9 cellular contexts compared by ENCODE assay signal in the genomic region with DNA sequence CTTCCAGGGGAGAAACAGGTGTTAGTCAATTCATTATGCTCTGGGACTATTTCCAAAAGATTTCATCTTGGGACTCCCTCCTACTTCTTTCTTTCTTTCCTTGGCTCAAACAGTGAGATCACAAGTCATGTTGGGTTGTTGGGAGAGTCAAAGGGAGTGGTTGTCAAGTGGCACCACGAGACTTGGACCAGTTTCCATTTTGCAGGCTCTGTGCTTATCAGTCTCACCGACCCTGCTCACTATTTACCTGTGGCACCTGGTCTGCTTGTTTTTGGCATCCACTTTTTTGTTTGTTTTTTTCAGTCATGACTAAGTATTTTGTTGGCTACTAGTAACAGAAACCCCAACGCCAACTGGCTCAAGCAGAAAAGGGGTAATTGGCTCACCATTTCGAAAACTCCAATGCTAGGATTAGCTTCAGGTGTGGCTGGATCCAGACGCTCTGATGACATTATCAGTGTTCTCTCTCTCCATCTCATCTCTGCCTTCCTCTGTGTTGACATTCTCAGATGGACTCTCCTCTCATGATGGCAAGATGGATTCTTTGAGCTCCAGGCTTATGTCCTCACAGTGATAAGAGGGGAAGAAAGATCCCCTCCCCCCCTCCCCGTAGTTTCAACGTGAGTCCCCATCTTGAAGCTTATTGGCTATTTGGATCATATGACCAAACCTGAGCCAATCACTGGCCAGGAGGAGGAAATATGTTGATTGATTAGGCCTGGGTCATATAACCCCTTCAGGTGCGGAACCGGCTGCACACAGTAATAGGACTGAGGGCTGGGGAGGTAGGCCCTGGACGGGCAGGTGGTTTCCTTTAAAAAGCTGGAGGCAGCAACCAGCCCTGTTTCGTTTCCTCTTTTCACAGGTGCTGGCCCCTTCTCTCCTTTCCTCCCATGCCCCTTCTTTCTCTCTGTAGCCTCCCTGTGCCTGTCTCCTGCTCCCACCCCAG. TPM values are rescaled to one million over a fixed set of nuclear protein-coding genes. Genes with fewer than 3 reads are reported as not detected.
DNase-seq lines count a peak whose midpoint lies in the region; ATAC-seq, FAIRE-seq and TF ChIP-seq lines count a peak whose summit lies in the region.
"Had no signal": no experiment of that assay in that cellular context is flagged by ENCODE, and none has a peak within 500 bp of the region (broad histone marks: within the 10 kb centered on the region; RNA-seq: fewer than 3 reads in every experiment).

No MANE protein-coding gene starts in this region.

- H3K4me3 ChIP-seq in RWPE2 (ENCODE audit: severe bottlenecking) (no peak overlapping the region), small intestine (ENCODE audit: low read depth in 1 of 2, low read length in 2 of 2) (no peak overlapping the region)

- H3K27ac Mint-ChIP-seq in activated T-helper 17 cell treated with anti-CD3 and anti-CD28 coated beads, Interleukin-2, amount 50 U/mL, for 72 hours: no peak overlapping the region
- H3K27ac Mint-ChIP-seq: T-helper 2 cell treated with Interferon-gamma antibody and Interleukin-4, amounts not matched to agents 5 μg/mL and 100 μg/mL, for 36 hours had no signal

- H3K27me3 Mint-ChIP-seq in activated T-helper 17 cell treated with anti-CD3 and anti-CD28 coated beads, Interleukin-2, amount 50 U/mL, for 72 hours: peaks cover 5% of the 10 kb centered on the region

- WGBS in small intestine, 3 donors: 65 to 71% (median 68%) methylated on average over 11 of the region's 11 CpGs

- DNase-seq in GM12891 (ENCODE audit: insufficient read length, low spot score) (peak; percentile 75), RWPE2 (ENCODE audit: low spot score) (no peak), mucosa of gallbladder (ENCODE audit: low spot score) (no peak), hypothalamus (lab: John Stamatoyannopoulos, UW) (no peak), small intestine (no peak)

- no peaks in the 10 kb centered on the region for H3K36me3 ChIP-seq in RWPE2 (ENCODE audit: low read depth)
- H3K36me3 ChIP-seq in small intestine (ENCODE audit: control insufficient read depth in 2 of 2, insufficient read depth in 2 of 2, low read length in 2 of 2): no peaks in the 10 kb centered on the region

- H3K27ac ChIP-seq in RWPE2 (ENCODE audit: poor library complexity, severe bottlenecking) (peak overlapping the region; percentile 61), small intestine (ENCODE audit: low read depth in 1 of 2, low read length in 1 of 2) (no peak overlapping the region)

- H3K9me3 ChIP-seq in RWPE2 (ENCODE audit: severe bottlenecking) (no peaks in the 10 kb centered on the region), small intestine (ENCODE audit: control insufficient read depth, low read depth) (no peaks in the 10 kb centered on the region)

- H3K36me3 Mint-ChIP-seq in activated T-helper 17 cell treated with anti-CD3 and anti-CD28 coated beads, Interleukin-2, amount 50 U/mL, for 72 hours (ENCODE audit: low read depth): no peaks in the 10 kb centered on the region

- TF ChIP-seq POLR2A in GM12891 (IDR thresholded peaks at IDR 0.05; ENCODE audit: low read depth, low read length): no peak

- H3K4me1 Mint-ChIP-seq in activated T-helper 17 cell treated with anti-CD3 and anti-CD28 coated beads, Interleukin-2, amount 50 U/mL, for 72 hours: no peaks in the 10 kb centered on the region

- peaks cover 10% of the 10 kb centered on the region for H3K4me1 ChIP-seq in RWPE2 (ENCODE audit: insufficient read depth, poor library complexity, severe bottlenecking)
- H3K4me1 ChIP-seq in small intestine (ENCODE audit: control insufficient read depth in 2 of 2, insufficient read depth in 1 of 2, low read depth in 1 of 2, low read length in 1 of 2): no peaks in the 10 kb centered on the region

- H3K9me3 Mint-ChIP-seq in activated T-helper 17 cell treated with anti-CD3 and anti-CD28 coated beads, Interleukin-2, amount 50 U/mL, for 72 hours: no peaks in the 10 kb centered on the region
- H3K9me3 Mint-ChIP-seq: T-helper 2 cell treated with Interferon-gamma antibody and Interleukin-4, amounts not matched to agents 5 μg/mL and 100 μg/mL, for 36 hours had no signal

- FAIRE-seq in GM12891 (lab: Jason Lieb, UNC): peak; percentile 97
- FAIRE-seq in small intestine (lab: Jason Lieb, UNC): no peak

- no peak overlapping the region for H3K4me3 Mint-ChIP-seq in activated T-helper 17 cell treated with anti-CD3 and anti-CD28 coated beads, Interleukin-2, amount 50 U/mL, for 72 hours
- H3K4me3 Mint-ChIP-seq: T-helper 2 cell treated with Interferon-gamma antibody and Interleukin-4, amounts not matched to agents 5 μg/mL and 100 μg/mL, for 36 hours had no signal

- ATAC-seq in GM19452 (IDR thresholded peaks at IDR 0.05; ENCODE audit: unreplicated experiment) (peak; percentile 97), HG03066 (IDR thresholded peaks at IDR 0.05; ENCODE audit: low read depth, unreplicated experiment) (peak; percentile 96), RWPE2 (ENCODE audit: low read depth) (no peak)
- ATAC-seq in activated T-helper 17 cell treated with anti-CD3 and anti-CD28 coated beads, Interleukin-2, amount 50 U/mL, for 72 hours (replicated peaks): no peak

- TF ChIP-seq CTCF in RWPE2 (IDR thresholded peaks at IDR 0.05; ENCODE audit: poor library complexity, severe bottlenecking): no peak

- H3K27me3 ChIP-seq in RWPE2 (ENCODE audit: insufficient read depth, poor library complexity, severe bottlenecking) (no peaks in the 10 kb centered on the region), small intestine (ENCODE audit: control insufficient read depth in 2 of 2, insufficient read depth in 2 of 2, low read length in 2 of 2) (no peaks in the 10 kb centered on the region)

TF ChIP-seq in GM12891, 5 proteins besides CTCF, POLR2A, EP300 and RAD21:
- TF ChIP-seq SPI1 (IDR thresholded peaks at IDR 0.05; ENCODE audit: low read depth, low read length) (peak; percentile 97), POU2F2 (IDR thresholded peaks at IDR 0.05; ENCODE audit: low read depth, low read length) (no peak; the same call in 1 of the 2 replicates), POLR2AphosphoS5 (IDR thresholded peaks at IDR 0.05; ENCODE audit: low read depth, low read length) (no peak), TAF1 (IDR thresholded peaks at IDR 0.05; ENCODE audit: low read depth, low read length) (no peak)

RNA-seq across cellular contexts. Expression of gene TMEM132B, which starts 36.8 kb away (rescaled TPM):
- 0.26 TPM for polyA plus RNA-seq in GM12891 (2012; ENCODE audit: low read depth, missing spikeins)
- 2.0 TPM for total RNA-seq in mucosa of gallbladder
- not detected for total RNA-seq in activated T-helper 17 cell treated with anti-CD3 and anti-CD28 coated beads, Interleukin-2, amount 50 U/mL, for 72 hours
- under 1 TPM in 1 of 3 donors, not detected in 2; 0.63 TPM for polyA plus RNA-seq in small intestine

Comparison
In these comparisons a context has a peak if more than half of its experiments do, and no peak if none do; other contexts are left out.
1. ATAC-seq: peak in GM19452 (single experiment) and HG03066 (single experiment); none in RWPE2 (single experiment) and activated T-helper 17 cell treated with anti-CD3 and anti-CD28 coated beads, Interleukin-2, amount 50 U/mL, for 72 hours (single experiment).